In the genomic region with DNA sequence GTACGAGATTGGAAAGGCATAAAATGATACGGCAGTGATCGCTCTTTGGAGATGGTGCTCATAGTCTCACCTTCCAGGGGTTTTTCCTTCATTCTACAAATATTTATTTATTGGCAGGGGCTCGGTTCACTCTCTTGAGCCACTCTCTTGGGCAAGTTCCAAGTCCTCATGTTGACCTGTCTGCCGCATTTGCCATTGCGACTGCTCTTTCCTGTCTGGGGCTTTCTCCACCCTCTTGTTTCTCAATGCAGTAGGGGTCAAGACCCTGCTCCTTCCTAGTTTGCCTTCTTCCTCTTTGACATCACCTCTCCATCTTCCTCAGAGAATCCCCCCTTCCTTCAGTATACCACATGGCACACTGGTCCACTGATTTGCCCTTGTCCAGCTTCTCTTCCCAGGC, we compare ENCODE assay signal across 1 cellular context.
TF ChIP-seq lines count a peak whose summit lies in the region.

No MANE protein-coding gene starts in this region.

TF ChIP-seq in H1, 55 proteins besides CTCF, POLR2A, EP300 and RAD21:
- TF ChIP-seq TAF1 (IDR thresholded peaks at IDR 0.05; ENCODE audit: low read depth, low read length) (no peak), BRCA1 (IDR thresholded peaks at IDR 0.05; ENCODE audit: low read depth, low read length) (no peak), CHD1 (IDR thresholded peaks at IDR 0.05; ENCODE audit: low read depth, low read length) (no peak), CBX5 (IDR thresholded peaks at IDR 0.05; ENCODE audit: low read depth, low read length) (no peak), SRF (IDR thresholded peaks at IDR 0.05; ENCODE audit: low read depth, low read length) (no peak), SP2 (IDR thresholded peaks at IDR 0.05; ENCODE audit: low read length) (no peak), KDM1A (IDR thresholded peaks at IDR 0.05; ENCODE audit: borderline replicate concordance, low read length) (no peak), SIRT6 (IDR thresholded peaks at IDR 0.05; ENCODE audit: low read length) (no peak), TCF12 (IDR thresholded peaks at IDR 0.05; ENCODE audit: low read depth, low read length) (no peak), TAF7 (optimal IDR thresholded peaks at IDR 0.05; ENCODE audit: borderline replicate concordance, low read depth, low read length) (no peak), SIX5 (IDR thresholded peaks at IDR 0.05; ENCODE audit: low read depth, low read length) (no peak), EZH2 (IDR thresholded peaks at IDR 0.05; ENCODE audit: low read depth, low read length, severe bottlenecking) (no peak), CHD2 (IDR thresholded peaks at IDR 0.05; ENCODE audit: low read length) (no peak)
- TF ChIP-seq, protein P1, sequence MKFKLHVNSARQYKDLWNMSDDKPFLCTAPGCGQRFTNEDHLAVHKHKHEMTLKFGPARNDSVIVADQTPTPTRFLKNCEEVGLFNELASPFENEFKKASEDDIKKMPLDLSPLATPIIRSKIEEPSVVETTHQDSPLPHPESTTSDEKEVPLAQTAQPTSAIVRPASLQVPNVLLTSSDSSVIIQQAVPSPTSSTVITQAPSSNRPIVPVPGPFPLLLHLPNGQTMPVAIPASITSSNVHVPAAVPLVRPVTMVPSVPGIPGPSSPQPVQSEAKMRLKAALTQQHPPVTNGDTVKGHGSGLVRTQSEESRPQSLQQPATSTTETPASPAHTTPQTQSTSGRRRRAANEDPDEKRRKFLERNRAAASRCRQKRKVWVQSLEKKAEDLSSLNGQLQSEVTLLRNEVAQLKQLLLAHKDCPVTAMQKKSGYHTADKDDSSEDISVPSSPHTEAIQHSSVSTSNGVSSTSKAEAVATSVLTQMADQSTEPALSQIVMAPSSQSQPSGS (IDR thresholded peaks at IDR 0.05; ENCODE audit: low read length), result no peak
